Comparison of ENCODE assay signal across 20 cellular contexts in genomic region chr6:91271807-91272206, GRCh38.
DNase-seq lines count a peak whose midpoint lies in the region; ATAC-seq, FAIRE-seq and TF ChIP-seq lines count a peak whose summit lies in the region.
"Had no signal": no experiment of that assay in that cellular context is flagged by ENCODE, and none has a peak within 500 bp of the region (broad histone marks: within the 10 kb centered on the region; RNA-seq: fewer than 3 reads in every experiment).

No MANE protein-coding gene starts in this region.

- no peak for FAIRE-seq in kidney (lab: Jason Lieb, UNC)
- FAIRE-seq: A549, D721Med, G401.6, GM12891, GM19239 had no signal

- H3K36me3 ChIP-seq in kidney (ENCODE audit: control insufficient read depth in 1 of 2, insufficient read depth in 2 of 2, low read length in 2 of 2): no peaks in the 10 kb centered on the region
- no peaks in the 10 kb centered on the region for H3K36me3 ChIP-seq in spleen
- H3K36me3 ChIP-seq in upper lobe of right lung: no peaks in the 10 kb centered on the region
- H3K36me3 ChIP-seq: BLaER1 treated with 17β-estradiol and CSF1 and Interleukin-3, amounts not matched to agents 10 nM and 100 nM had no signal

- no peak overlapping the region for H3K9ac ChIP-seq in kidney (ENCODE audit: low read length in 2 of 2)
- H3K9ac ChIP-seq: BLaER1 treated with 17β-estradiol and CSF1 and Interleukin-3, amounts not matched to agents 10 nM and 100 nM had no signal

- WGBS in spleen, 5 donors: 93 to 97% (median 95%) methylated on average over 4 to 6 of the region's 6 CpGs

- no peak overlapping the region for H3K27ac ChIP-seq in kidney (ENCODE audit: low read depth in 2 of 2, low read length in 2 of 2)
- no peak overlapping the region for H3K27ac ChIP-seq in spleen
- H3K27ac ChIP-seq in upper lobe of right lung: no peak overlapping the region
- H3K27ac ChIP-seq: 22Rv1; A549; BLaER1 treated with 17β-estradiol and CSF1 and Interleukin-3, amounts not matched to agents 10 nM and 100 nM; C4-2B had no signal

- H3K4me3 ChIP-seq in kidney (ENCODE audit: low read length in 2 of 2) (no peak overlapping the region), spleen (no peak overlapping the region), upper lobe of right lung (no peak overlapping the region)
- H3K4me3 ChIP-seq: A549; BLaER1 treated with 17β-estradiol and CSF1 and Interleukin-3, amounts not matched to agents 10 nM and 100 nM had no signal

- peak; percentile 17 for ATAC-seq in upper lobe of right lung
- no peak for ATAC-seq in HG02938 (IDR thresholded peaks at IDR 0.05; ENCODE audit: unreplicated experiment)
- ATAC-seq: A549; CD8-positive, alpha-beta T cell had no signal

- DNase-seq in kidney (peak; percentile 63), spleen (peak; percentile 69), upper lobe of right lung (no peak), NCI-H1694 (lab: John Stamatoyannopoulos, UW) (no peak)
- DNase-seq: AML-193; Caco-2; Calu3; CD4-positive, alpha-beta T cell; CD8-positive, alpha-beta T cell; DMS79 treated with DMSO at 0.1 percent for 48 hours; GF-D8 had no signal

- TF ChIP-seq CTCF in kidney (IDR thresholded peaks at IDR 0.05; ENCODE audit: borderline replicate concordance, extremely low read depth, insufficient read depth): no peak
- no peak for TF ChIP-seq CTCF in spleen (IDR thresholded peaks at IDR 0.05 in 8 of 11, conservative IDR thresholded peaks at IDR 0.05 in 3 of 11)
- no peak for TF ChIP-seq CTCF in upper lobe of right lung (IDR thresholded peaks at IDR 0.05)

- no peaks in the 10 kb centered on the region for H3K27me3 ChIP-seq in spleen (replicated peaks in 1 of 7)
- H3K27me3 ChIP-seq in upper lobe of right lung: no peaks in the 10 kb centered on the region
- H3K27me3 ChIP-seq: BLaER1 treated with 17β-estradiol and CSF1 and Interleukin-3, amounts not matched to agents 10 nM and 100 nM had no signal

- intact Hi-C loops in kidney (cut with DNase I): no loop called here
- intact Hi-C loops in spleen (cut with DNase I; ENCODE audit: low total_unique reads): no loop called here
- intact Hi-C loops in upper lobe of right lung (cut with DNase I): no loop called here

- H3K9me3 ChIP-seq in kidney (ENCODE audit: control insufficient read depth in 1 of 2, low read length in 2 of 2) (no peaks in the 10 kb centered on the region), spleen (peaks cover 0 to 16% (median 14%) of the 10 kb centered on the region in 8 donors), upper lobe of right lung (no peaks in the 10 kb centered on the region)
- H3K9me3 ChIP-seq: A549, Caco-2 had no signal

- H3K4me1 ChIP-seq in kidney (ENCODE audit: control insufficient read depth in 1 of 2, insufficient read depth in 1 of 2, low read depth in 1 of 2, low read length in 2 of 2) (no peaks in the 10 kb centered on the region), spleen (no peaks in the 10 kb centered on the region), upper lobe of right lung (no peaks in the 10 kb centered on the region)
- H3K4me1 ChIP-seq: A549; BLaER1 treated with 17β-estradiol and CSF1 and Interleukin-3, amounts not matched to agents 10 nM and 100 nM; Caco-2 had no signal

- TF ChIP-seq POLR2A in spleen (IDR thresholded peaks at IDR 0.05): no peak

Comparison
In these comparisons a context has a peak if more than half of its experiments do, and no peak if none do; other contexts are left out.
1. DNase-seq: peak in kidney (single experiment) and spleen (single experiment); none in upper lobe of right lung (single experiment) and NCI-H1694 (single experiment).